In the genomic region with DNA sequence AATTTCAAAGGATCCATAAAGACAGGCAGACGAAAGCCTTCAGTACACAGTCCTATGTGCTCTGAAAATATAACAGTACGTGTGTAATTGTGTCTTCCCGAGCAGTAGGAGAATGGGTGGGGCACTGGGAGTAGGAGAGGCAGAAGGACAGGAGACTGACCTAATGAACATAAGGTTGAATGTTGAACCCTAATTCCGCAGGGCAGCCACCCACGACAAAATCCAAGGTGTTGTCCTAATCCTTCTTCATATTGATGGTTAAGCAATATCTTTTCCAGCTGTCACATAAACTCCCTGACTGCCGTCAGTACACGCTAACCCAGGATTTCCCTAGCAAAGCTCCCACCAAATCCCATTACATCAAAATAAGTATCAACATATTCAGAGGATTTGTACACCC, we compare ENCODE assay signal across 1 cellular context.
TF ChIP-seq lines count a peak whose summit lies in the region.

No MANE protein-coding gene starts in this region.

TF ChIP-seq in GM23338, 12 proteins besides CTCF, POLR2A, EP300 and RAD21 (continued from another document):
- TF ChIP-seq, protein P1, sequence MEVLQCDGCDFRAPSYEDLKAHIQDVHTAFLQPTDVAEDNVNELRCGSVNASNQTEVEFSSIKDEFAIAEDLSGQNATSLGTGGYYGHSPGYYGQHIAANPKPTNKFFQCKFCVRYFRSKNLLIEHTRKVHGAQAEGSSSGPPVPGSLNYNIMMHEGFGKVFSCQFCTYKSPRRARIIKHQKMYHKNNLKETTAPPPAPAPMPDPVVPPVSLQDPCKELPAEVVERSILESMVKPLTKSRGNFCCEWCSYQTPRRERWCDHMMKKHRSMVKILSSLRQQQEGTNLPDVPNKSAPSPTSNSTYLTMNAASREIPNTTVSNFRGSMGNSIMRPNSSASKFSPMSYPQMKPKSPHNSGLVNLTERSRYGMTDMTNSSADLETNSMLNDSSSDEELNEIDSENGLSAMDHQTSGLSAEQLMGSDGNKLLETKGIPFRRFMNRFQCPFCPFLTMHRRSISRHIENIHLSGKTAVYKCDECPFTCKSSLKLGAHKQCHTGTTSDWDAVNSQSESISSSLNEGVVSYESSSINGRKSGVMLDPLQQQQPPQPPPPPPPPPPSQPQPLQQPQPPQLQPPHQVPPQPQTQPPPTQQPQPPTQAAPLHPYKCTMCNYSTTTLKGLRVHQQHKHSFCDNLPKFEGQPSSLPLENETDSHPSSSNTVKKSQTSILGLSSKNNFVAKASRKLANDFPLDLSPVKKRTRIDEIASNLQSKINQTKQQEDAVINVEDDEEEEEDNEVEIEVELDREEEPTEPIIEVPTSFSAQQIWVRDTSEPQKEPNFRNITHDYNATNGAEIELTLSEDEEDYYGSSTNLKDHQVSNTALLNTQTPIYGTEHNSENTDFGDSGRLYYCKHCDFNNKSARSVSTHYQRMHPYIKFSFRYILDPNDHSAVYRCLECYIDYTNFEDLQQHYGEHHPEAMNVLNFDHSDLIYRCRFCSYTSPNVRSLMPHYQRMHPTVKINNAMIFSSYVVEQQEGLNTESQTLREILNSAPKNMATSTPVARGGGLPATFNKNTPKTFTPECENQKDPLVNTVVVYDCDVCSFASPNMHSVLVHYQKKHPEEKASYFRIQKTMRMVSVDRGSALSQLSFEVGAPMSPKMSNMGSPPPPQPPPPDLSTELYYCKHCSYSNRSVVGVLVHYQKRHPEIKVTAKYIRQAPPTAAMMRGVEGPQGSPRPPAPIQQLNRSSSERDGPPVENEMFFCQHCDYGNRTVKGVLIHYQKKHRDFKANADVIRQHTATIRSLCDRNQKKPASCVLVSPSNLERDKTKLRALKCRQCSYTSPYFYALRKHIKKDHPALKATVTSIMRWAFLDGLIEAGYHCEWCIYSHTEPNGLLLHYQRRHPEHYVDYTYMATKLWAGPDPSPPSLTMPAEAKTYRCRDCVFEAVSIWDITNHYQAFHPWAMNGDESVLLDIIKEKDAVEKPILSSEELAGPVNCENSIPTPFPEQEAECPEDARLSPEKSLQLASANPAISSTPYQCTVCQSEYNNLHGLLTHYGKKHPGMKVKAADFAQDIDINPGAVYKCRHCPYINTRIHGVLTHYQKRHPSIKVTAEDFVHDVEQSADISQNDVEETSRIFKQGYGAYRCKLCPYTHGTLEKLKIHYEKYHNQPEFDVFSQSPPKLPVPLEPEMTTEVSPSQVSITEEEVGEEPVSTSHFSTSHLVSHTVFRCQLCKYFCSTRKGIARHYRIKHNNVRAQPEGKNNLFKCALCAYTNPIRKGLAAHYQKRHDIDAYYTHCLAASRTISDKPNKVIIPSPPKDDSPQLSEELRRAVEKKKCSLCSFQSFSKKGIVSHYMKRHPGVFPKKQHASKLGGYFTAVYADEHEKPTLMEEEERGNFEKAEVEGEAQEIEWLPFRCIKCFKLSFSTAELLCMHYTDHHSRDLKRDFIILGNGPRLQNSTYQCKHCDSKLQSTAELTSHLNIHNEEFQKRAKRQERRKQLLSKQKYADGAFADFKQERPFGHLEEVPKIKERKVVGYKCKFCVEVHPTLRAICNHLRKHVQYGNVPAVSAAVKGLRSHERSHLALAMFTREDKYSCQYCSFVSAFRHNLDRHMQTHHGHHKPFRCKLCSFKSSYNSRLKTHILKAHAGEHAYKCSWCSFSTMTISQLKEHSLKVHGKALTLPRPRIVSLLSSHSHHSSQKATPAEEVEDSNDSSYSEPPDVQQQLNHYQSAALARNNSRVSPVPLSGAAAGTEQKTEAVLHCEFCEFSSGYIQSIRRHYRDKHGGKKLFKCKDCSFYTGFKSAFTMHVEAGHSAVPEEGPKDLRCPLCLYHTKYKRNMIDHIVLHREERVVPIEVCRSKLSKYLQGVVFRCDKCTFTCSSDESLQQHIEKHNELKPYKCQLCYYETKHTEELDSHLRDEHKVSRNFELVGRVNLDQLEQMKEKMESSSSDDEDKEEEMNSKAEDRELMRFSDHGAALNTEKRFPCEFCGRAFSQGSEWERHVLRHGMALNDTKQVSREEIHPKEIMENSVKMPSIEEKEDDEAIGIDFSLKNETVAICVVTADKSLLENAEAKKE (CRISPR knock-in tag; IDR thresholded peaks at IDR 0.05), result no peak
- TF ChIP-seq EZH2phosphoT487 (IDR thresholded peaks at IDR 0.05; ENCODE audit: unreplicated experiment) (no peak), NANOG (IDR thresholded peaks at IDR 0.05; ENCODE audit: borderline replicate concordance) (no peak), POLR2AphosphoS5 (IDR thresholded peaks at IDR 0.05; ENCODE audit: low read depth) (no peak), EZH2 (IDR thresholded peaks at IDR 0.05; ENCODE audit: low read depth, unreplicated experiment) (no peak), ZNF114 (CRISPR knock-in tag; IDR thresholded peaks at IDR 0.05) (no peak), CREB1 (CRISPR knock-in tag; IDR thresholded peaks at IDR 0.05; ENCODE audit: low read depth) (no peak)
- TF ChIP-seq, protein P2, sequence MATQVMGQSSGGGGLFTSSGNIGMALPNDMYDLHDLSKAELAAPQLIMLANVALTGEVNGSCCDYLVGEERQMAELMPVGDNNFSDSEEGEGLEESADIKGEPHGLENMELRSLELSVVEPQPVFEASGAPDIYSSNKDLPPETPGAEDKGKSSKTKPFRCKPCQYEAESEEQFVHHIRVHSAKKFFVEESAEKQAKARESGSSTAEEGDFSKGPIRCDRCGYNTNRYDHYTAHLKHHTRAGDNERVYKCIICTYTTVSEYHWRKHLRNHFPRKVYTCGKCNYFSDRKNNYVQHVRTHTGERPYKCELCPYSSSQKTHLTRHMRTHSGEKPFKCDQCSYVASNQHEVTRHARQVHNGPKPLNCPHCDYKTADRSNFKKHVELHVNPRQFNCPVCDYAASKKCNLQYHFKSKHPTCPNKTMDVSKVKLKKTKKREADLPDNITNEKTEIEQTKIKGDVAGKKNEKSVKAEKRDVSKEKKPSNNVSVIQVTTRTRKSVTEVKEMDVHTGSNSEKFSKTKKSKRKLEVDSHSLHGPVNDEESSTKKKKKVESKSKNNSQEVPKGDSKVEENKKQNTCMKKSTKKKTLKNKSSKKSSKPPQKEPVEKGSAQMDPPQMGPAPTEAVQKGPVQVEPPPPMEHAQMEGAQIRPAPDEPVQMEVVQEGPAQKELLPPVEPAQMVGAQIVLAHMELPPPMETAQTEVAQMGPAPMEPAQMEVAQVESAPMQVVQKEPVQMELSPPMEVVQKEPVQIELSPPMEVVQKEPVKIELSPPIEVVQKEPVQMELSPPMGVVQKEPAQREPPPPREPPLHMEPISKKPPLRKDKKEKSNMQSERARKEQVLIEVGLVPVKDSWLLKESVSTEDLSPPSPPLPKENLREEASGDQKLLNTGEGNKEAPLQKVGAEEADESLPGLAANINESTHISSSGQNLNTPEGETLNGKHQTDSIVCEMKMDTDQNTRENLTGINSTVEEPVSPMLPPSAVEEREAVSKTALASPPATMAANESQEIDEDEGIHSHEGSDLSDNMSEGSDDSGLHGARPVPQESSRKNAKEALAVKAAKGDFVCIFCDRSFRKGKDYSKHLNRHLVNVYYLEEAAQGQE (IDR thresholded peaks at IDR 0.05; ENCODE audit: unreplicated experiment), result no peak
- TF ChIP-seq, protein P3, sequence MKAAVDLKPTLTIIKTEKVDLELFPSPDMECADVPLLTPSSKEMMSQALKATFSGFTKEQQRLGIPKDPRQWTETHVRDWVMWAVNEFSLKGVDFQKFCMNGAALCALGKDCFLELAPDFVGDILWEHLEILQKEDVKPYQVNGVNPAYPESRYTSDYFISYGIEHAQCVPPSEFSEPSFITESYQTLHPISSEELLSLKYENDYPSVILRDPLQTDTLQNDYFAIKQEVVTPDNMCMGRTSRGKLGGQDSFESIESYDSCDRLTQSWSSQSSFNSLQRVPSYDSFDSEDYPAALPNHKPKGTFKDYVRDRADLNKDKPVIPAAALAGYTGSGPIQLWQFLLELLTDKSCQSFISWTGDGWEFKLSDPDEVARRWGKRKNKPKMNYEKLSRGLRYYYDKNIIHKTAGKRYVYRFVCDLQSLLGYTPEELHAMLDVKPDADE (IDR thresholded peaks at IDR 0.05), result no peak
